Comparison of ENCODE assay signal across 20 cellular contexts in the genomic region with DNA sequence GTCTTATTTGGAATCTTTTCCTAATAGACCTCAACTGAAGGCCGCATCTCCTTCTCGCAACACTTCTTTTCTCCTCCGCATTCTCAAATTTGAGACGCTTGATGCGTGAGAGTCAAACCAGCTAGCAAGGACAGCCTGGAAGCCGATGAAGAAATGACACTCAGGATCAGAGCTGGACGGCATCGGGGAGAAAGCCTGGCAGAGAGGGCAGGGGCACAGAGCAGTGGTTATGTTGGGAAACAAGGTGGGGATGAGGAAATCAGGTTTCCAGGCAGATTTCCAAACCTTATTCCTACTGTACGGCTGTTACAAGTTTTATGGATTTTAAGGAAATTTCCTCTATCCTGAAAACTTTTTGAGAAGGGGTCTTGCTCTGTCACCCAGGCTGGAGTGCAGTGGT.
DNase-seq lines count a peak whose midpoint lies in the region; ATAC-seq, FAIRE-seq and TF ChIP-seq lines count a peak whose summit lies in the region.
"Had no signal": no experiment of that assay in that cellular context is flagged by ENCODE, and none has a peak within 500 bp of the region (broad histone marks: within the 10 kb centered on the region; RNA-seq: fewer than 3 reads in every experiment).

No MANE protein-coding gene starts in this region.

- POLR2A ChIA-PET in PC-3 (lab: Charles Lee; ENCODE audit: unreplicated experiment) = no interaction called here
- POLR2A ChIA-PET in HepG2 (lab: Yijun Ruan, JAX) = no interaction called here

- H3K9me2 ChIP-seq in PC-3 (replicated peaks; ENCODE audit: low read length) = no peaks in the 10 kb centered on the region

- no peaks in the 10 kb centered on the region for H3K9me3 ChIP-seq in PC-3 (ENCODE audit: low read length)
- H3K9me3 ChIP-seq in HepG2 (ENCODE audit: low read length) = no peaks in the 10 kb centered on the region
- H3K9me3 ChIP-seq: BE2C, Caco-2, HAP-1 had no signal

- H3K27ac ChIP-seq in PC-3 (ENCODE audit: low read length) (no peak overlapping the region), HepG2 (ENCODE audit: extremely low read length, insufficient read depth, low read length) (no peak overlapping the region)
- H3K27ac ChIP-seq: GM23248, HL-60 had no signal

- WGBS in HepG2 (ENCODE audit: low lambda C conversion rate) = 96% methylated on average over 9 of the region's 9 CpGs

- CTCF ChIA-PET in PC-3 (lab: Charles Lee) = no interaction called here
- CTCF ChIA-PET in HepG2 (lab: Yijun Ruan, JAX; ENCODE audit: low intra/inter-chr PET ratio, low total read pairs) = no interaction called here

- H2AFZ ChIP-seq in PC-3 (ENCODE audit: low read length) = no peak overlapping the region
- H2AFZ ChIP-seq in HepG2 (ENCODE audit: low read length) = no peak overlapping the region
- H2AFZ ChIP-seq: GM23248 had no signal

- no peak for FAIRE-seq in HepG2 (lab: Jason Lieb, UNC)
- FAIRE-seq: D721Med, G401.6, GM19239, K562 had no signal

- in situ Hi-C loops in HepG2 (cut with HindIII; ENCODE audit: extremely low pct_ligation_motif_present, low pct_unique_long_range_greater_than_20kb) = no loop called here

- TF ChIP-seq RAD21 in HepG2 (CRISPR knock-in tag; IDR thresholded peaks at IDR 0.05) = no peak

- TF ChIP-seq POLR2A in HepG2 (IDR thresholded peaks at IDR 0.05; ENCODE audit: insufficient read depth in 1 of 2, low read depth in 2 of 2, low read length in 2 of 2) = no peak

- H3K79me2 ChIP-seq in PC-3 (ENCODE audit: low read length) (no peaks in the 10 kb centered on the region), HepG2 (ENCODE audit: insufficient read depth, low read length) (no peaks in the 10 kb centered on the region)

- intact Hi-C loops in PC-3 (cut with micrococcal nuclease) = no loop called here
- intact Hi-C loops in HepG2 (cut with micrococcal nuclease; ENCODE audit: unreplicated experiment) = no loop called here
- intact Hi-C loops in posterior vena cava (cut with DNase I) = no loop called here

- H3K9ac ChIP-seq in PC-3 (ENCODE audit: low read length) = no peak overlapping the region
- H3K9ac ChIP-seq in HepG2 (ENCODE audit: insufficient read depth, low read depth, low read length) = no peak overlapping the region
- H3K9ac ChIP-seq: GM23248 had no signal

- H3K4me2 ChIP-seq in PC-3 (ENCODE audit: low read length) (no peak overlapping the region), HepG2 (ENCODE audit: low read depth, low read length) (no peak overlapping the region)

- no peaks in the 10 kb centered on the region for H3F3A ChIP-seq in PC-3 (ENCODE audit: low read length, unreplicated experiment)

- no peaks in the 10 kb centered on the region for H3K4me1 ChIP-seq in PC-3 (ENCODE audit: insufficient read depth, low read length)
- H3K4me1 ChIP-seq in HepG2 (ENCODE audit: insufficient read depth, low read length) = no peaks in the 10 kb centered on the region
- H3K4me1 ChIP-seq: BE2C, Caco-2, HAP-1 had no signal

- H4K20me1 ChIP-seq in PC-3 (ENCODE audit: low read length) (no peaks in the 10 kb centered on the region), HepG2 (ENCODE audit: insufficient read depth, low read length) (no peaks in the 10 kb centered on the region)

- H3K4me3 ChIP-seq in PC-3 (ENCODE audit: low read length) (no peak overlapping the region), HepG2 (replicated peaks in 1 of 3; ENCODE audit: insufficient read depth in 1 of 3, low read depth in 2 of 3, low read length in 3 of 3) (no peak overlapping the region)
- H3K4me3 ChIP-seq: GM23248, HAP-1, K562 had no signal

- H3K27me3 ChIP-seq in PC-3 (ENCODE audit: low read length) (no peaks in the 10 kb centered on the region), HepG2 (ENCODE audit: control insufficient read depth in 1 of 2, insufficient read depth in 2 of 2, low read length in 2 of 2) (no peaks in the 10 kb centered on the region)
- H3K27me3 ChIP-seq: BE2C had no signal

- no peak for TF ChIP-seq CTCF in PC-3 (conservative IDR thresholded peaks at IDR 0.05; ENCODE audit: low read depth, low read length)
- no peak for TF ChIP-seq CTCF in HepG2 (CRISPR knock-in tag; IDR thresholded peaks at IDR 0.05)

- DNase-seq in PC-3 = no peak
- no peak for DNase-seq in HepG2 (ENCODE audit: low spot score)
- peak; percentile 58 for DNase-seq in posterior vena cava (ENCODE audit: low spot score)
- DNase-seq in NCI-H526 treated with DMSO at 0.1 percent for 48 hours (lab: John Stamatoyannopoulos, UW) = no peak
- DNase-seq in COLO668 (lab: John Stamatoyannopoulos, UW; ENCODE audit: unreplicated experiment) = no peak
- DNase-seq: ACHN; BE2C; C1 segment of cervical spinal cord; Caco-2; CD4-positive, CD25-positive, alpha-beta regulatory T cell; CD8-positive, alpha-beta memory T cell; GM23248; IMR-90 had no signal

- TF ChIP-seq EP300 in HepG2 (IDR thresholded peaks at IDR 0.05; ENCODE audit: low read depth in 2 of 2, low read length in 2 of 2) (no peak), HepG2 (CRISPR knock-in tag; IDR thresholded peaks at IDR 0.05; ENCODE audit: borderline replicate concordance) (no peak)

- TSS peak; percentile 10 for BruUV-seq in PC-3 (replicated peaks; lab: Mats Ljungman, UMichigan)
- TSS peak; percentile 26 for BruUV-seq in HepG2 (replicated peaks; lab: Mats Ljungman, UMichigan)

- no peaks in the 10 kb centered on the region; the same call in 1 of the 2 replicates for H3K36me3 ChIP-seq in PC-3 (ENCODE audit: low read depth, low read length)
- H3K36me3 ChIP-seq in HepG2 (replicated peaks in 1 of 2; ENCODE audit: control insufficient read depth in 1 of 2, insufficient read depth in 2 of 2, low read length in 2 of 2) = peaks cover 6 to 10% of the 10 kb centered on the region in 2 experiments; a peak in 4 of 5 replicates
- H3K36me3 ChIP-seq: BE2C had no signal

- ATAC-seq in PC-3 (no peak), HepG2 (no peak), HG03457 (IDR thresholded peaks at IDR 0.05; ENCODE audit: unreplicated experiment) (no peak)
- ATAC-seq: K562 had no signal

TF ChIP-seq in HepG2, 621 proteins besides CTCF, POLR2A, EP300 and RAD21:
- TF ChIP-seq YEATS4 (CRISPR knock-in tag; IDR thresholded peaks at IDR 0.05; ENCODE audit: borderline replicate concordance) = no peak
- TF ChIP-seq, protein P1, sequence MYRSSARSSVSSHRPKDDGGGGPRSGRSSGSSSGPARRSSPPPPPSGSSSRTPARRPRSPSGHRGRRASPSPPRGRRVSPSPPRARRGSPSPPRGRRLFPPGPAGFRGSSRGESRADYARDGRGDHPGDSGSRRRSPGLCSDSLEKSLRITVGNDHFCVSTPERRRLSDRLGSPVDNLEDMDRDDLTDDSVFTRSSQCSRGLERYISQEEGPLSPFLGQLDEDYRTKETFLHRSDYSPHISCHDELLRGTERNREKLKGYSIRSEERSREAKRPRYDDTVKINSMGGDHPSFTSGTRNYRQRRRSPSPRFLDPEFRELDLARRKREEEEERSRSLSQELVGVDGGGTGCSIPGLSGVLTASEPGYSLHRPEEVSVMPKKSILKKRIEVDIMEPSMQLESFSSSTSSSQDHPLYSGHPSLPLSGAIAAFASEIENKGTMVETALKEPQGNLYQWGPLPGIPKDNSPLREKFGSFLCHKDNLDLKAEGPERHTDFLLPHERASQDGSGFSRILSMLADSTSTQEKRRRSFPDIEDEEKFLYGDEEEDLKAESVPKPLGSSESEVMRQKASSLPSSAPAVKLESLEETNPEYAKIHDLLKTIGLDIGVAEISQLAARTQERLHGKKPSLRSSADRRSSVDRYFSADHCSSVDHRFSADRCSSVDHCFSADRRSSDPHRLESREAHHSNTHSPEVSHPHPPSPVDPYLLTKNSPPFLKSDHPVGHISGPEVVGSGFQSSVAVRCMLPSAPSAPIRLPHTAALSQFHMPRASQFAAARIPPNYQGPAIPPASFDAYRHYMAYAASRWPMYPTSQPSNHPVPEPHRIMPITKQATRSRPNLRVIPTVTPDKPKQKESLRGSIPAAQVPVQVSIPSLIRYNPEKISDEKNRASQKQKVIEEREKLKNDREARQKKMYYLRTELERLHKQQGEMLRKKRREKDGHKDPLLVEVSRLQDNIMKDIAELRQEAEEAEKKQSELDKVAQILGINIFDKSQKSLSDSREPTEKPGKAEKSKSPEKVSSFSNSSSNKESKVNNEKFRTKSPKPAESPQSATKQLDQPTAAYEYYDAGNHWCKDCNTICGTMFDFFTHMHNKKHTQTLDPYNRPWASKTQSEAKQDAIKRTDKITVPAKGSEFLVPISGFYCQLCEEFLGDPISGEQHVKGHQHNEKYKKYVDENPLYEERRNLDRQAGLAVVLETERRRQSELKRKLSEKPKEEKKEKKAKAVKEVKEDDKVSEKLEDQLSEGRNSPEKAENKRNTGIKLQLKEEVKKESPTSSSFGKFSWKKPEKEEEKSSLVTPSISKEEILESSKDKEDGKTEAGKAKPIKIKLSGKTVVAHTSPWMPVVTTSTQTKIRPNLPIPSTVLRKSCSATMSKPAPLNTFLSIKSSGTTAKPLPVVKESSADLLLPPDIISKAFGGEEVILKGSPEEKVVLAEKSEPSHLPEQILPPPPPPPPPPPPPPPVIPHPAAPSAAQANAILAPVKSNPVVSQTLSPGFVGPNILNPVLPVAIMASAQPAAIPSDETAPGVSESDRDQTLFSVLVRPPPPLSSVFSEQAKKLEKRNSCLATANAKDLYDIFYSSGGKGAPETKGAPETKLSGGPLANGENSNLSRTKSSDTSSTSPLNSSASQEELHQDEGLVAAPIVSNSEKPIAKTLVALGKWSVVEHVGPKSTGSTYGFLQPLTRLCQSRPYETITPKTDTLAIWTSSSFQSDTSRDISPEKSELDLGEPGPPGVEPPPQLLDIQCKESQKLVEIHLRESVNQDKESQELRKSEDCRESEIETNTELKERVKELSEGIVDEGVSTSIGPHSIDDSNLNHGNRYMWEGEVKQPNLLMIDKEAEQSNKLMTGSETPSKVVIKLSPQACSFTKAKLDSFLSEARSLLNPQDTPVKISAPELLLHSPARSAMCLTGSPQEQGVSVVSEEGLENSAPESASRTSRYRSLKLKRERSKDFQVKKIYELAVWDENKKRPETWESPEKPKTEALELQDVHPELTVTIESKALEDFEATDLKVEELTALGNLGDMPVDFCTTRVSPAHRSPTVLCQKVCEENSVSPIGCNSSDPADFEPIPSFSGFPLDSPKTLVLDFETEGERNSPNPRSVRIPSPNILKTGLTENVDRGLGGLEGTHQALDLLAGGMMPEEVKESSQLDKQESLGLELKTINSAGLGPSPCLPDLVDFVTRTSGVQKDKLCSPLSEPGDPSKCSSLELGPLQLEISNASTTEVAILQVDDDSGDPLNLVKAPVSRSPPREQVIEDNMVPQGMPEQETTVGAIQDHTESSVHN (CRISPR knock-in tag; IDR thresholded peaks at IDR 0.05) = no peak
- no peak for TF ChIP-seq ARNT2 (CRISPR knock-in tag; IDR thresholded peaks at IDR 0.05; ENCODE audit: low read depth)
